ENCODE assay signal across 8 cellular contexts in genomic region chr17:48457080-48457836, GRCh38. TPM values are rescaled to one million over a fixed set of nuclear protein-coding genes. Genes with fewer than 3 reads are reported as not detected.
A peak's percentile ranks its signal among the peaks of the same experiment; 100 is the strongest.
DNase-seq lines count a peak whose midpoint lies in the region; ATAC-seq and TF ChIP-seq lines count a peak whose summit lies in the region.

No MANE protein-coding gene starts in this region.

- H3K36me3 ChIP-seq in lower lobe of right lung = no peaks in the 10 kb centered on the region

- no peaks in the 10 kb centered on the region for H3K9me3 Mint-ChIP-seq in activated CD4-positive, alpha-beta T cell treated with anti-CD3 and anti-CD28 coated beads for 36 hours (ENCODE audit: low read depth)

- peaks cover 18% of the 10 kb centered on the region for H3K27me3 ChIP-seq in lower lobe of right lung (ENCODE audit: low read depth)

- H3K27me3 Mint-ChIP-seq in activated CD4-positive, alpha-beta T cell treated with anti-CD3 and anti-CD28 coated beads for 36 hours = no peaks in the 10 kb centered on the region

- H3K27ac ChIP-seq in coronary artery (no peak overlapping the region), lower lobe of right lung (no peak overlapping the region)

- H3K27ac Mint-ChIP-seq in activated CD4-positive, alpha-beta T cell treated with anti-CD3 and anti-CD28 coated beads for 36 hours = peak overlapping the region; percentile 41

- CTCF ChIA-PET in activated CD4-positive, alpha-beta T cell treated with anti-CD3 and anti-CD28 coated beads for 36 hours (lab: Charles Lee) = interaction anchor here (0.5 to 5.0 kb wide), 32 partner anchors 11 to 194 kb away, joined by 3 to 26 read pairs (median 4); partner anchors contain the start of gene HOXB5

- H3K4me1 Mint-ChIP-seq in activated CD4-positive, alpha-beta T cell treated with anti-CD3 and anti-CD28 coated beads for 36 hours = peaks cover 57% of the 10 kb centered on the region

- intact Hi-C loops in activated CD4-positive, alpha-beta T cell treated with anti-CD3 and anti-CD28 coated beads for 36 hours (cut with DNase I, micrococcal nuclease) = loop anchor here (1.0 to 10.0 kb wide), 6 partner anchors 44 to 352 kb away; partner anchors contain the start of genes CBX1 (in 1 of the 2) and SNX11 (in 1 of the 2)
- intact Hi-C loops in lower lobe of right lung (cut with DNase I) = no loop called here

- H3K36me3 Mint-ChIP-seq in activated CD4-positive, alpha-beta T cell treated with anti-CD3 and anti-CD28 coated beads for 36 hours (ENCODE audit: low read depth) = peaks cover 2% of the 10 kb centered on the region

- peak overlapping the region; percentile 57 for H3K4me3 Mint-ChIP-seq in activated CD4-positive, alpha-beta T cell treated with anti-CD3 and anti-CD28 coated beads for 36 hours

- H3K4me3 ChIP-seq in HFF-Myc (replicated peaks; ENCODE audit: low read depth, low read length) (no peak overlapping the region), coronary artery (no peak overlapping the region), lower lobe of right lung (no peak overlapping the region)

- peaks cover 3% of the 10 kb centered on the region for H3K9me3 ChIP-seq in lower lobe of right lung

- ATAC-seq in activated CD4-positive, alpha-beta T cell treated with anti-CD3 and anti-CD28 coated beads for 36 hours = peak; percentile 72
- ATAC-seq in lower lobe of right lung = peak; percentile 91 to 94

- TF ChIP-seq CTCF in HFF-Myc (IDR thresholded peaks at IDR 0.05; ENCODE audit: low read depth, low read length, missing control alignments) (peak; percentile 99), coronary artery (IDR thresholded peaks at IDR 0.05) (peak; percentile 52), lower lobe of right lung (IDR thresholded peaks at IDR 0.05) (peak; percentile 98)

- H3K4me1 ChIP-seq in lower lobe of right lung = peaks cover 10% of the 10 kb centered on the region

- POLR2A ChIA-PET in activated CD4-positive, alpha-beta T cell treated with anti-CD3 and anti-CD28 coated beads for 36 hours (lab: Charles Lee) = no interaction called here

- DNase-seq in D341Med (ENCODE audit: low spot score) (peak; percentile 86), HFF-Myc (ENCODE audit: extremely low read depth, low read depth) (no peak), NCI-H2227 treated with DMSO at 0.1 percent for 48 hours (lab: John Stamatoyannopoulos, UW) (peak; percentile 61), coronary artery (ENCODE audit: low spot score) (peak; percentile 76), lower lobe of right lung (peak; percentile 77), amniotic stem cell (lab: John Stamatoyannopoulos, UW) (no peak)
- DNase-seq in activated CD4-positive, alpha-beta T cell treated with anti-CD3 and anti-CD28 coated beads for 36 hours = peak; percentile 86
- peak; percentile 57 for DNase-seq in stimulated activated CD8-positive, alpha-beta memory T cell treated with anti-CD3 and anti-CD28 coated beads, Interleukin-12 subunit alpha, Interleukin-12 subunit beta, amount 100 ng/mL, for 4 hours (ENCODE audit: low read depth)

RNA-seq across cellular contexts. Expression of gene SKAP1, which starts 27.2 kb away (rescaled TPM):
- total RNA-seq in activated CD4-positive, alpha-beta T cell treated with anti-CD3 and anti-CD28 coated beads for 36 hours = 100 to 1,000 TPM in 1 of 2 experiments, 10 to 100 TPM in 1; 76.1 to 109 TPM
- total RNA-seq in lower lobe of right lung = 6.4 TPM

Comparison
In these comparisons a context has a peak if more than half of its experiments do, and no peak if none do; other contexts are left out.
1. DNase-seq: peak in D341Med (single experiment), NCI-H2227 treated with DMSO at 0.1 percent for 48 hours (single experiment), activated CD4-positive, alpha-beta T cell treated with anti-CD3 and anti-CD28 coated beads for 36 hours (single experiment), coronary artery (single experiment), lower lobe of right lung (single experiment) and stimulated activated CD8-positive, alpha-beta memory T cell treated with anti-CD3 and anti-CD28 coated beads, Interleukin-12 subunit alpha, Interleukin-12 subunit beta, amount 100 ng/mL, for 4 hours (single experiment); none in HFF-Myc (single experiment) and amniotic stem cell (single experiment).
2. RNA of gene SKAP1, which starts 27.2 kb away (total RNA-seq): 76.1 to 109 TPM in activated CD4-positive, alpha-beta T cell treated with anti-CD3 and anti-CD28 coated beads for 36 hours; 6.4 TPM in lower lobe of right lung (single experiment); every median in the first group is over 10 times any median in the second.
3. Peak in every context shown above with its lines, with median percentiles within 50 percentile points of each other: CTCF ChIP-seq.